ENCODE assay signal across 17 cellular contexts in the genomic region with DNA sequence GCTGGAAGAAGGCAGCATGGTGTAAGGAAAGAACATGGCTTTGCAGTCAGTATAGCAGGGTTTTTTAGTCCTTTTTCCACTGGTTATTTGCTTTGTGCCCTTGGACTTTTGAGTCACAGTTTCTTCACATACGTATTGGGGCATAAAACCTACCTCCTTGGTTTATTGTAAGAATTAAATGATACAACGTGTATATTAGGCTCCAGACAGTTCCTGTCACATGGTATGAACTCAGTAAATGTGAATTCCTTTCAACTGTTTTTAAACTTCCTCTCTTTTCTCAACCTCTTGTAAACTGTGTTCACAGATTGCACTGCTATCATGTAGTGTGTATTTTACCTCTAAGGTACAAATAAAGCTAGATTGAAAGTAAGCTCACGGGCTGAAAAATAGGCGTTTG. TPM values are rescaled to one million over a fixed set of nuclear protein-coding genes. Genes with fewer than 3 reads are reported as not detected.
DNase-seq lines count a peak whose midpoint lies in the region; ATAC-seq and TF ChIP-seq lines count a peak whose summit lies in the region.
"Had no signal": no experiment of that assay in that cellular context is flagged by ENCODE, and none has a peak within 500 bp of the region (broad histone marks: within the 10 kb centered on the region; RNA-seq: fewer than 3 reads in every experiment).

No MANE protein-coding gene starts in this region.

- no peaks in the 10 kb centered on the region for H3K9me3 Mint-ChIP-seq in nephron
- no peaks in the 10 kb centered on the region for H3K9me3 Mint-ChIP-seq in Caco-2 (ENCODE audit: unreplicated experiment)
- H3K9me3 Mint-ChIP-seq: CD14-positive monocyte, immature natural killer cell had no signal

- no peaks in the 10 kb centered on the region for H3K27me3 Mint-ChIP-seq in nephron (ENCODE audit: low read depth)
- H3K27me3 Mint-ChIP-seq in Caco-2 (ENCODE audit: insufficient read depth, unreplicated experiment), result no peaks in the 10 kb centered on the region

- H3K4me1 ChIP-seq in Caco-2, result peaks cover 5% of the 10 kb centered on the region
- H3K4me1 ChIP-seq: pancreas had no signal

- peak; percentile 43 for DNase-seq in EH (ENCODE audit: low read depth)
- DNase-seq in NB4 (ENCODE audit: low read depth), result peak; percentile 21
- peak; percentile 61 for DNase-seq in dermis blood vessel endothelial cell
- no peak for DNase-seq in RPMI8226
- no peak for DNase-seq in Caco-2
- DNase-seq: DND-41; effector CD8-positive, alpha-beta T cell; immature natural killer cell; mucosa of descending colon; NCI-H2029; pancreas; SHP77 treated with DMSO at 0.1 percent for 48 hours had no signal

- H3K4me1 Mint-ChIP-seq in nephron (peaks cover 20% of the 10 kb centered on the region), Caco-2 (ENCODE audit: low read depth, unreplicated experiment) (peaks cover 10% of the 10 kb centered on the region)

- H3K4me3 Mint-ChIP-seq in nephron, result no peak overlapping the region
- no peak overlapping the region for H3K4me3 Mint-ChIP-seq in Caco-2 (ENCODE audit: unreplicated experiment)
- H3K4me3 Mint-ChIP-seq: CD14-positive monocyte, immature natural killer cell had no signal

- H3K27me3 ChIP-seq in Caco-2 (replicated peaks; ENCODE audit: control insufficient read depth, insufficient read depth, low read length), result no peaks in the 10 kb centered on the region
- H3K27me3 ChIP-seq: gastroesophageal sphincter had no signal

- H3K36me3 ChIP-seq in Caco-2 (ENCODE audit: control insufficient read depth, insufficient read depth, low read length), result no peaks in the 10 kb centered on the region
- H3K36me3 ChIP-seq: pancreas had no signal

- TF ChIP-seq CTCF in NB4 (IDR thresholded peaks at IDR 0.05; ENCODE audit: low read depth, low read length) (no peak), nephron (IDR thresholded peaks at IDR 0.05; ENCODE audit: unreplicated experiment in 3 of 3) (no peak), Caco-2 (IDR thresholded peaks at IDR 0.05; ENCODE audit: insufficient read depth in 1 of 2, low read depth in 1 of 2, low read length in 1 of 2, severe bottlenecking in 1 of 2, unreplicated experiment in 1 of 2) (no peak)

- H3K4me3 ChIP-seq in NB4 (ENCODE audit: low read depth, low read length) (no peak overlapping the region), Caco-2 (ENCODE audit: low read depth, low read length) (no peak overlapping the region)
- H3K4me3 ChIP-seq: gastroesophageal sphincter, mucosa of descending colon, pancreas had no signal

- POLR2A ChIA-PET in Caco-2 (lab: Charles Lee), result no interaction called here

- peak overlapping the region; percentile 85 to 92 (median 87) for H3K27ac Mint-ChIP-seq in nephron
- H3K27ac Mint-ChIP-seq in Caco-2 (ENCODE audit: unreplicated experiment), result no peak overlapping the region
- H3K27ac Mint-ChIP-seq: immature natural killer cell had no signal

- CTCF ChIA-PET in Caco-2 (lab: Charles Lee), result interaction anchor here (0.6 kb wide), 1 partner anchor 676 kb away, joined by 3 read pairs; no protein-coding TSS in a partner anchor

- no peaks in the 10 kb centered on the region for H3K9me3 ChIP-seq in Caco-2
- H3K9me3 ChIP-seq: gastroesophageal sphincter, mucosa of descending colon, pancreas had no signal

- intact Hi-C loops in Caco-2 (cut with micrococcal nuclease; ENCODE audit: unreplicated experiment), result loop anchor here (10.0 kb wide), 1 partner anchor 167 kb away; no protein-coding TSS in a partner anchor

- ATAC-seq in HG03025 (IDR thresholded peaks at IDR 0.05; ENCODE audit: low FRiP score, unreplicated experiment) (no peak), GM19397 (IDR thresholded peaks at IDR 0.05; ENCODE audit: unreplicated experiment) (no peak)
- ATAC-seq: gastroesophageal sphincter, mucosa of descending colon, pancreas had no signal

- no TSS peak for BruUV-seq in Caco-2 (replicated peaks; lab: Mats Ljungman, UMichigan)

- H3K36me3 Mint-ChIP-seq in nephron (ENCODE audit: low read depth) (no peaks in the 10 kb centered on the region), Caco-2 (ENCODE audit: insufficient read depth, unreplicated experiment) (no peaks in the 10 kb centered on the region)
- H3K36me3 Mint-ChIP-seq: CD14-positive monocyte, immature natural killer cell had no signal

- TF ChIP-seq POLR2A in NB4 (IDR thresholded peaks at IDR 0.05; ENCODE audit: extremely low read depth, insufficient read length), result no peak

RNA-seq across cellular contexts. Expression of a gene that starts 29.5 kb away (rescaled TPM):
- total RNA-seq in dermis blood vessel endothelial cell (40.0 and 67.5 TPM in 2 replicates), Caco-2 (2022) (7.4 and 7.7 TPM in 2 replicates)

Comparison
In these comparisons a context has a peak if more than half of its experiments do, and no peak if none do; other contexts are left out.
1. DNase-seq: peak in EH (single experiment), NB4 (single experiment) and dermis blood vessel endothelial cell (single experiment); none in RPMI8226 (single experiment) and Caco-2 (0 of 2).